11 cellular contexts compared by ENCODE assay signal in genomic region chr6:111683749-111684267, GRCh38.
A peak's percentile ranks its signal among the peaks of the same experiment; 100 is the strongest.
DNase-seq lines count a peak whose midpoint lies in the region; ATAC-seq and TF ChIP-seq lines count a peak whose summit lies in the region.
"Had no signal": no experiment of that assay in that cellular context is flagged by ENCODE, and none has a peak within 500 bp of the region (broad histone marks: within the 10 kb centered on the region; RNA-seq: fewer than 3 reads in every experiment).

No MANE protein-coding gene starts in this region.

- no peak for TF ChIP-seq CTCF in CD8-positive, alpha-beta T cell (IDR thresholded peaks at IDR 0.05)
- TF ChIP-seq CTCF in gastrocnemius medialis (IDR thresholded peaks at IDR 0.05 in 4 of 5, conservative IDR thresholded peaks at IDR 0.05 in 1 of 5): no peak
- TF ChIP-seq CTCF in type B pancreatic cell (conservative IDR thresholded peaks at IDR 0.05): no peak

- no peaks in the 10 kb centered on the region for H3K27me3 Mint-ChIP-seq in CD8-positive, alpha-beta T cell (ENCODE audit: low read depth)
- no peaks in the 10 kb centered on the region for H3K27me3 Mint-ChIP-seq in type B pancreatic cell

- H3K27ac Mint-ChIP-seq in CD8-positive, alpha-beta T cell: peak overlapping the region; percentile 83
- H3K27ac Mint-ChIP-seq in type B pancreatic cell: no peak overlapping the region

- no peaks in the 10 kb centered on the region for H3K9me3 Mint-ChIP-seq in CD8-positive, alpha-beta T cell
- H3K9me3 Mint-ChIP-seq in type B pancreatic cell: no peaks in the 10 kb centered on the region

- H3K4me3 Mint-ChIP-seq in CD8-positive, alpha-beta T cell: peak overlapping the region; percentile 29
- H3K4me3 Mint-ChIP-seq in type B pancreatic cell: no peak overlapping the region

- H3K36me3 Mint-ChIP-seq in CD8-positive, alpha-beta T cell: peaks cover 95% of the 10 kb centered on the region
- peaks cover 40% of the 10 kb centered on the region for H3K36me3 Mint-ChIP-seq in type B pancreatic cell

- POLR2A ChIA-PET in CD8-positive, alpha-beta T cell (lab: Charles Lee): interaction anchor here (0.7 kb wide), 1 partner anchor 63 kb away, joined by 3 read pairs; no protein-coding TSS in a partner anchor

- H3K4me3 ChIP-seq in CD8-positive, alpha-beta T cell (ENCODE audit: low read depth, low read length): no peak overlapping the region
- H3K4me3 ChIP-seq in adipocyte (ENCODE audit: low read length) (no peak overlapping the region), gastrocnemius medialis (no peak overlapping the region)
- H3K4me3 ChIP-seq: colonic mucosa, K562 had no signal

- H3K4me1 ChIP-seq in CD8-positive, alpha-beta T cell (ENCODE audit: insufficient read depth, low read length): peaks cover 32% of the 10 kb centered on the region
- H3K4me1 ChIP-seq in adipocyte (ENCODE audit: control insufficient read depth, insufficient read depth, low read length): peaks cover 75% of the 10 kb centered on the region
- H3K4me1 ChIP-seq in gastrocnemius medialis: peaks cover 33 to 52% of the 10 kb centered on the region in 2 donors

- H3K4me1 Mint-ChIP-seq in CD8-positive, alpha-beta T cell (ENCODE audit: low read depth): peaks cover 89% of the 10 kb centered on the region
- peaks cover 40% of the 10 kb centered on the region for H3K4me1 Mint-ChIP-seq in type B pancreatic cell (ENCODE audit: unreplicated experiment)

- H3K27ac ChIP-seq in CD8-positive, alpha-beta T cell (ENCODE audit: low read depth, low read length): no peak overlapping the region
- H3K27ac ChIP-seq in gastrocnemius medialis: peak overlapping the region; percentile 68 to 76 (median 73)

- no peaks in the 10 kb centered on the region for H3K9me3 ChIP-seq in CD8-positive, alpha-beta T cell (ENCODE audit: low read length)
- H3K9me3 ChIP-seq in adipocyte (ENCODE audit: control insufficient read depth, low read length) (no peaks in the 10 kb centered on the region), gastrocnemius medialis (no peaks in the 10 kb centered on the region)
- H3K9me3 ChIP-seq: colonic mucosa had no signal

- in situ Hi-C loops in gastrocnemius medialis (cut with MboI; ENCODE audit: low sequenced_read_pairs in 4 of 4): no loop called here

- CTCF ChIA-PET in CD8-positive, alpha-beta T cell (lab: Charles Lee): interaction anchor here (0.7 kb wide), 1 partner anchor 214 kb away, joined by 4 read pairs; no protein-coding TSS in a partner anchor

- peaks cover 31% of the 10 kb centered on the region for H3K36me3 ChIP-seq in CD8-positive, alpha-beta T cell (ENCODE audit: insufficient read depth, low read length)
- H3K36me3 ChIP-seq in adipocyte (ENCODE audit: control insufficient read depth, insufficient read depth, low read length, severe bottlenecking): peaks cover 45% of the 10 kb centered on the region
- no peaks in the 10 kb centered on the region for H3K36me3 ChIP-seq in gastrocnemius medialis
- H3K36me3 ChIP-seq: colonic mucosa had no signal

- peak overlapping the region; percentile 62 for H3K9ac ChIP-seq in adipocyte (ENCODE audit: low read length)

- no peak for TF ChIP-seq POLR2A in gastrocnemius medialis (IDR thresholded peaks at IDR 0.05)

- intact Hi-C loops in CD8-positive, alpha-beta T cell (cut with DNase I, micrococcal nuclease): no loop called here
- intact Hi-C loops in gastrocnemius medialis (cut with DNase I; ENCODE audit: low total_unique reads): no loop called here

- DNase-seq in CD8-positive, alpha-beta T cell: no peak
- DNase-seq in adipocyte (ENCODE audit: low read depth) (peak; percentile 79), glomerular visceral epithelial cell (ENCODE audit: extremely low spot score) (peak; percentile 25), gastrocnemius medialis (peak in 1 of 2 donors; percentile 60), type B pancreatic cell (ENCODE audit: extremely low spot score, unreplicated experiment) (no peak), COLO668 (lab: John Stamatoyannopoulos, UW; ENCODE audit: unreplicated experiment) (no peak)
- DNase-seq: colonic mucosa had no signal

- no peak for ATAC-seq in CD8-positive, alpha-beta T cell
- peak; percentile 50 to 62 for ATAC-seq in gastrocnemius medialis
- ATAC-seq in HG03442 (IDR thresholded peaks at IDR 0.05; ENCODE audit: unreplicated experiment): no peak
- ATAC-seq in HG03175 (IDR thresholded peaks at IDR 0.05; ENCODE audit: unreplicated experiment): no peak
- ATAC-seq: K562, SK-N-SH treated with all-trans-retinoic acid at 6 μM for 48 hours had no signal

- H3K27me3 ChIP-seq in CD8-positive, alpha-beta T cell (ENCODE audit: insufficient read depth, low read length): no peaks in the 10 kb centered on the region
- no peaks in the 10 kb centered on the region for H3K27me3 ChIP-seq in adipocyte (replicated peaks; ENCODE audit: control insufficient read depth, insufficient read depth, low read length)
- H3K27me3 ChIP-seq in gastrocnemius medialis: no peaks in the 10 kb centered on the region
- H3K27me3 ChIP-seq: colonic mucosa had no signal

Comparison
In these comparisons a context has a peak if more than half of its experiments do, and no peak if none do; other contexts are left out.
1. ATAC-seq: peak in gastrocnemius medialis (2 of 2); none in CD8-positive, alpha-beta T cell (single experiment), HG03442 (single experiment) and HG03175 (single experiment).
2. DNase-seq: peak in adipocyte (single experiment) and glomerular visceral epithelial cell (single experiment); none in CD8-positive, alpha-beta T cell (0 of 7), type B pancreatic cell (single experiment) and COLO668 (single experiment).